ENCODE assay signal across 8 cellular contexts in genomic region chr20:41138217-41138526, GRCh38. TPM values are rescaled to one million over a fixed set of nuclear protein-coding genes. Genes with fewer than 3 reads are reported as not detected.
DNase-seq lines count a peak whose midpoint lies in the region; ATAC-seq and TF ChIP-seq lines count a peak whose summit lies in the region.

No MANE protein-coding gene starts in this region.

- no peak overlapping the region for H2AFZ ChIP-seq in ACC112 (ENCODE audit: low read length, unreplicated experiment)

- H3K4me1 ChIP-seq in ACC112 (ENCODE audit: control insufficient read depth, insufficient read depth, low read length, unreplicated experiment) (peaks cover 29% of the 10 kb centered on the region), mucosa of descending colon (ENCODE audit: low read depth) (peaks cover 9% of the 10 kb centered on the region)

- H3K9me3 ChIP-seq in mucosa of descending colon, result no peaks in the 10 kb centered on the region

- intact Hi-C loops in mucosa of descending colon (cut with DNase I, micrococcal nuclease), result no loop called here

- H3K4me3 ChIP-seq in ACC112 (ENCODE audit: low read depth, low read length) (peak overlapping the region; percentile 90), mucosa of descending colon (peak overlapping the region; percentile 65)
- H3K4me3 ChIP-seq in Jurkat, Clone E6-1 (ENCODE audit: low read length), result peak overlapping the region; percentile 87

- no peak for DNase-seq in Jurkat, Clone E6-1 (ENCODE audit: low read depth, low spot score)
- no peak for DNase-seq in caudate nucleus (lab: John Stamatoyannopoulos, UW)
- DNase-seq in mucosa of descending colon, result no peak
- no peak for DNase-seq in retina
- DNase-seq in stimulated activated CD4-positive, alpha-beta T cell treated with anti-CD3 and anti-CD28 coated beads, Interleukin-15, amount 100 ng/mL, for 24 hours, result no peak
- no peak for DNase-seq in NOMO-1 treated with DMSO at 0.1 percent for 48 hours (lab: John Stamatoyannopoulos, UW; ENCODE audit: unreplicated experiment)

- peaks cover 59% of the 10 kb centered on the region for H3K79me2 ChIP-seq in ACC112 (ENCODE audit: control insufficient read depth, insufficient read depth, low read length, unreplicated experiment)

- no peaks in the 10 kb centered on the region for H3K36me3 ChIP-seq in ACC112 (ENCODE audit: insufficient read depth, low read length)
- H3K36me3 ChIP-seq in mucosa of descending colon (ENCODE audit: low read depth), result no peaks in the 10 kb centered on the region

- H3K27me3 ChIP-seq in ACC112 (ENCODE audit: insufficient read depth, low read length), result no peaks in the 10 kb centered on the region

- TF ChIP-seq CTCF in mucosa of descending colon (IDR thresholded peaks at IDR 0.05), result no peak

- ATAC-seq in mucosa of descending colon (no peak), HG03439 (IDR thresholded peaks at IDR 0.05; ENCODE audit: unreplicated experiment) (no peak)

- peak overlapping the region; percentile 29; the same call in 1 of the 2 replicates for H3K27ac ChIP-seq in ACC112 (ENCODE audit: low read depth, low read length)
- H3K27ac ChIP-seq in caudate nucleus (ENCODE audit: low read depth, low read length), result peak overlapping the region; percentile 83

RNA-seq across cellular contexts. Expression of gene PLCG1, which starts 0.8 kb away (rescaled TPM):
- polyA plus RNA-seq in Jurkat, Clone E6-1 (2012; ENCODE audit: insufficient read depth, insufficient read length), result 118 TPM
- total RNA-seq in mucosa of descending colon, result 10 to 100 TPM; 65.2 to 98.4 (median 85.4) TPM
